ENCODE assay signal across 1 cellular context in genomic region chr10:100229819-100230422, GRCh38.
TF ChIP-seq lines count a peak whose summit lies in the region.

No MANE protein-coding gene starts in this region.

TF ChIP-seq in WTC11, 78 proteins besides CTCF, POLR2A, EP300 and RAD21 (continued from another document):
- no peak for TF ChIP-seq PREB (CRISPR knock-in tag; IDR thresholded peaks at IDR 0.05; ENCODE audit: borderline replicate concordance)
